ENCODE assay signal across 9 cellular contexts in the genomic region with DNA sequence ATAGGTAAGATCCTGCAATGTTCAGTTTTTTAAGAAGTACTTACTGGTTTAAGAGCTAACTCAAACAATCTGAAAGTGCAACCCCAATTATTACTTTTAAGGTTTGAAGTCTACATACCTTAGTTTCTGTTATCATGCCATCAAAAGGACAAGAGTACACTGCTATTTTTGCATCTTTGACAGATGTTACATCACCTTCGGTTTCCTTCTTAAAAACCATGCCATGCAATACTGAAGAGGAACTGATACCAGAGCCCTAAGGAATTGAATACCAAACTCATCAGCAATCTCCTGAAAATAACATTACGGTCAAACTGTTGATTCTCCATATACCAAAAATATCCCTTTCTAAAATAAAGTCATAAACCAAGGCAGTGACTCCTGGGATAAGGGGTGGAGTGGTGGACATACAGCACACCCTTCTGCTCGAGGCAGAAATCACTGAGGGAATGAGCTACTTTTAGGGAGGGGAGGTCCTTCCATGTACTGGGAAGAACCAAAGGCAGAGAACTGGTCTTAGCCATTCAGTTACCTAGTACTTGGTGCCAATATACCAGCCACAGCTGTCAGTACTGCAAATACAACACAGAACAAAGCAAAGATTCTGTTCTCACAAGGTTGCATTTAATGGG. TPM values are rescaled to one million over a fixed set of nuclear protein-coding genes. Genes with fewer than 3 reads are reported as not detected.
DNase-seq lines count a peak whose midpoint lies in the region; ATAC-seq, FAIRE-seq and TF ChIP-seq lines count a peak whose summit lies in the region.
"Had no signal": no experiment of that assay in that cellular context is flagged by ENCODE, and none has a peak within 500 bp of the region (broad histone marks: within the 10 kb centered on the region; RNA-seq: fewer than 3 reads in every experiment).

No MANE protein-coding gene starts in this region.

- H3K36me3 ChIP-seq in keratinocyte (ENCODE audit: control insufficient read depth in 2 of 2, extremely low read depth in 1 of 2, insufficient read depth in 2 of 2, low read length in 2 of 2) (peaks cover 20 to 22% of the 10 kb centered on the region in 2 experiments), brain microvascular endothelial cell (replicated peaks) (peaks cover 71% of the 10 kb centered on the region), suprapubic skin (peaks cover 88% of the 10 kb centered on the region)

- dilution Hi-C loops in keratinocyte (cut with MboI; ENCODE audit: extremely low pct_ligation_motif_present, low sequenced_read_pairs), result no loop called here

- no peak overlapping the region for H3K27ac ChIP-seq in keratinocyte (ENCODE audit: control insufficient read depth, insufficient read depth, low read length)
- no peak overlapping the region for H3K27ac ChIP-seq in brain microvascular endothelial cell
- no peak overlapping the region for H3K27ac ChIP-seq in suprapubic skin

- in situ Hi-C loops in brain microvascular endothelial cell (cut with HindIII; ENCODE audit: low pct_ligation_motif_present, low sequenced_read_pairs), result no loop called here

- TF ChIP-seq POLR2A in suprapubic skin (IDR thresholded peaks at IDR 0.05), result no peak

- WGBS in suprapubic skin, result 84% methylated on average over 3 of the region's 3 CpGs

- TF ChIP-seq EP300 in suprapubic skin (IDR thresholded peaks at IDR 0.05), result no peak

- H3K4me1 ChIP-seq in keratinocyte (ENCODE audit: control insufficient read depth, extremely low read depth, insufficient read depth, low read length) (no peaks in the 10 kb centered on the region), suprapubic skin (peaks cover under 1% of the 10 kb centered on the region)

- H3K27me3 ChIP-seq in keratinocyte (ENCODE audit: control insufficient read depth, extremely low read depth, insufficient read depth, low read length), result no peaks in the 10 kb centered on the region
- no peaks in the 10 kb centered on the region for H3K27me3 ChIP-seq in brain microvascular endothelial cell (replicated peaks)
- H3K27me3 ChIP-seq in suprapubic skin, result no peaks in the 10 kb centered on the region

- H4K20me1 ChIP-seq in keratinocyte (ENCODE audit: control insufficient read depth, extremely low read depth, insufficient read depth, low read length), result no peaks in the 10 kb centered on the region

- FAIRE-seq in keratinocyte (lab: Jason Lieb, UNC), result peak; percentile 23

- H3K4me3 ChIP-seq in keratinocyte (ENCODE audit: control insufficient read depth in 2 of 3, extremely low read depth in 1 of 3, insufficient read depth in 2 of 3, low read depth in 1 of 3, low read length in 3 of 3) (no peak overlapping the region), brain microvascular endothelial cell (ENCODE audit: low read depth, low read length) (no peak overlapping the region), suprapubic skin (no peak overlapping the region)

- no peak overlapping the region for H2AFZ ChIP-seq in keratinocyte (ENCODE audit: control insufficient read depth, low read length)

- TF ChIP-seq CTCF in keratinocyte (optimal IDR thresholded peaks at IDR 0.05 in 1 of 3, IDR thresholded peaks at IDR 0.05 in 1 of 3, conservative IDR thresholded peaks at IDR 0.05 in 1 of 3; ENCODE audit: extremely low read depth in 1 of 3, insufficient read depth in 2 of 3, low read length in 3 of 3) (no peak), brain microvascular endothelial cell (IDR thresholded peaks at IDR 0.05; ENCODE audit: low read depth, low read length, missing control alignments) (no peak), suprapubic skin (IDR thresholded peaks at IDR 0.05) (no peak)

- no peak overlapping the region for H3K4me2 ChIP-seq in keratinocyte (ENCODE audit: control insufficient read depth, extremely low read depth, insufficient read depth, low read depth, low read length)

- H3K79me2 ChIP-seq in keratinocyte (ENCODE audit: control insufficient read depth, insufficient read depth, low read length), result peaks cover 17% of the 10 kb centered on the region

- H3K9me3 ChIP-seq in keratinocyte (ENCODE audit: control insufficient read depth, low read depth, low read length), result no peaks in the 10 kb centered on the region
- no peaks in the 10 kb centered on the region for H3K9me3 ChIP-seq in suprapubic skin

- peak; percentile 99 for ATAC-seq in GM18511 (IDR thresholded peaks at IDR 0.05; ENCODE audit: unreplicated experiment)
- peak; percentile 94 for ATAC-seq in GM21515 (IDR thresholded peaks at IDR 0.05; ENCODE audit: unreplicated experiment)
- ATAC-seq in HG03280 (IDR thresholded peaks at IDR 0.05; ENCODE audit: unreplicated experiment), result peak; percentile 94

- DNase-seq in keratinocyte (ENCODE audit: low read depth, low spot score), result no peak
- DNase-seq in DMS79 (lab: John Stamatoyannopoulos, UW), result no peak
- no peak for DNase-seq in brain microvascular endothelial cell
- no peak for DNase-seq in suprapubic skin (ENCODE audit: low spot score in 2 of 2)
- no peak for DNase-seq in COLO829 (ENCODE audit: low spot score)
- DNase-seq: activated gamma-delta T cell treated with Interleukin-2 at 50 U/mL for 16 hours had no signal

- no peaks in the 10 kb centered on the region for H3K9me1 ChIP-seq in keratinocyte (ENCODE audit: control insufficient read depth, extremely low read depth, insufficient read depth, low read length)

- H3K9ac ChIP-seq in keratinocyte (ENCODE audit: control insufficient read depth, extremely low read depth, insufficient read depth, low read length), result no peak overlapping the region

RNA-seq across cellular contexts. Expression of a gene that starts 8.5 kb away (rescaled TPM):
- 150 to 281 TPM (median 199 TPM) in 3 replicates for polyA plus RNA-seq in keratinocyte
- polyA plus RNA-seq in keratinocyte (2011; ENCODE audit: low read depth), result 275 TPM
- 160 and 260 TPM in 2 replicates for polyA plus RNA-seq in keratinocyte (2011; cell fraction: cytosol; rRNA removed)
- 146 and 221 TPM in 2 replicates for polyA plus RNA-seq in keratinocyte (2011; cell fraction: nucleus; rRNA removed)
- 183 and 197 TPM in 2 replicates for polyA plus RNA-seq in keratinocyte (2012; ENCODE audit: low replicate concordance)
- 20.8 to 207 TPM (median 102 TPM) in 3 replicates for polyA minus RNA-seq in keratinocyte
- polyA minus RNA-seq in keratinocyte (2011; cell fraction: cytosol; rRNA and poly(A)+ RNA removed), result 97.5 TPM
- 56.1 and 101 TPM in 2 replicates for polyA minus RNA-seq in keratinocyte (2011; cell fraction: nucleus; rRNA and poly(A)+ RNA removed)
- 10 to 100 TPM; 92.1 to 99.8 (median 95.7) TPM for total RNA-seq in suprapubic skin

RNA-seq across cellular contexts. Expression of a gene that starts 40.5 kb away (rescaled TPM):
- 12.7 to 26.7 TPM (median 16.3 TPM) in 3 replicates for polyA plus RNA-seq in keratinocyte
- 82.9 TPM for polyA plus RNA-seq in keratinocyte (2011; ENCODE audit: low read depth)
- 10.5 and 22.2 TPM in 2 replicates for polyA plus RNA-seq in keratinocyte (2011; cell fraction: cytosol; rRNA removed)
- polyA plus RNA-seq in keratinocyte (2011; cell fraction: nucleus; rRNA removed), result 13.9 and 20.5 TPM in 2 replicates
- 18.4 and 23.0 TPM in 2 replicates for polyA plus RNA-seq in keratinocyte (2012; ENCODE audit: low replicate concordance)
- 4.1 to 12.6 TPM (median 4.3 TPM) in 3 replicates for polyA minus RNA-seq in keratinocyte
- 6.7 TPM for polyA minus RNA-seq in keratinocyte (2011; cell fraction: cytosol; rRNA and poly(A)+ RNA removed)
- polyA minus RNA-seq in keratinocyte (2011; cell fraction: nucleus; rRNA and poly(A)+ RNA removed), result 5.2 and 9.9 TPM in 2 replicates
- total RNA-seq in suprapubic skin, result 10 to 100 TPM; 20.7 to 30.0 (median 25.5) TPM

RNA-seq across cellular contexts. Expression of a gene that starts 45.8 kb away (rescaled TPM):
- polyA plus RNA-seq in keratinocyte, result 18.1 to 26.2 TPM (median 20.1 TPM) in 3 replicates
- polyA plus RNA-seq in keratinocyte (2011; ENCODE audit: low read depth), result 8.8 TPM
- polyA plus RNA-seq in keratinocyte (2011; cell fraction: cytosol; rRNA removed), result 22.5 and 33.1 TPM in 2 replicates
- polyA plus RNA-seq in keratinocyte (2011; cell fraction: nucleus; rRNA removed), result 16.6 and 18.5 TPM in 2 replicates
- 11.5 and 16.8 TPM in 2 replicates for polyA plus RNA-seq in keratinocyte (2012; ENCODE audit: low replicate concordance)
- 4.7 to 14.1 TPM (median 10.1 TPM) in 3 replicates for polyA minus RNA-seq in keratinocyte
- 9.0 TPM for polyA minus RNA-seq in keratinocyte (2011; cell fraction: cytosol; rRNA and poly(A)+ RNA removed)
- 2.3 and 4.7 TPM in 2 replicates for polyA minus RNA-seq in keratinocyte (2011; cell fraction: nucleus; rRNA and poly(A)+ RNA removed)
- 1 to 10 TPM; 5.7 to 9.3 (median 8.1) TPM for total RNA-seq in suprapubic skin
